9 cellular contexts compared by ENCODE assay signal in the genomic region with DNA sequence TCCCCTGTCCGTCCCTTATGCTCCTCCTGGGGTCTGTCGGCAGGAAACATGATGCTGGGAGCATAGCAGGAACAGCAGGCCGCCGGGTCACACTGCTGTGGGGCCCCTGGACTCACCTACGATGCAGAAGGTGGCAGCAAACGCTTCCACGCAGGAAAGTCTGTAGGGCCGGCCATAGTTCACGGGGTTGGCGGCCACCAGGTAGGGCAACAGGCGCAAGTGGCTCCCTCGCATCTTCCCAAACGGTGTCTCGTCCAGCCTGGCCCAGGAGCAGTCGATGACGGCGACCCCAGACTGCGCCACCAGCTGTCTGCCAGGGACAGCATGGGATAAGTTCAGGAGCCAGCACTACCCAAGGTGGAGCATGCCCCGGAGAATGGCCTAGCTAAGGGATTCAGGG. TPM values are rescaled to one million over a fixed set of nuclear protein-coding genes. Genes with fewer than 3 reads are reported as not detected.
DNase-seq lines count a peak whose midpoint lies in the region; ATAC-seq and TF ChIP-seq lines count a peak whose summit lies in the region.
"Had no signal": no experiment of that assay in that cellular context is flagged by ENCODE, and none has a peak within 500 bp of the region (broad histone marks: within the 10 kb centered on the region; RNA-seq: fewer than 3 reads in every experiment).

No MANE protein-coding gene starts in this region.

- TF ChIP-seq POLR2A in suprapubic skin (IDR thresholded peaks at IDR 0.05), result no peak

- no peak for DNase-seq in activated CD4-positive, alpha-beta T cell treated with anti-CD3 and anti-CD28 coated beads, Interleukin-2, amount 10 ng/mL, durations not matched to agents 7 days and 5 days
- DNase-seq in activated CD4-positive, alpha-beta T cell treated with anti-CD3 and anti-CD28 coated beads for 4 hours, result no peak
- no peak for DNase-seq in activated naive CD8-positive, alpha-beta T cell treated with anti-CD3 and anti-CD28 coated beads for 36 hours
- DNase-seq in left lung (no peak), suprapubic skin (ENCODE audit: low spot score in 2 of 2) (no peak)
- DNase-seq in stimulated activated CD4-positive, alpha-beta T cell treated with anti-CD3 and anti-CD28 coated beads, Interleukin-4, amount 100 ng/mL, for 24 hours, result no peak
- DNase-seq: C1 segment of cervical spinal cord had no signal

- CTCF ChIA-PET in activated CD4-positive, alpha-beta T cell treated with anti-CD3 and anti-CD28 coated beads, Interleukin-2, amount 10 ng/mL, durations not matched to agents 7 days and 5 days (lab: Charles Lee), result interaction anchor here (1.2 to 1.5 kb wide), 3 partner anchors 13 to 15 kb away, joined by 3 to 8 read pairs (median 3); no protein-coding TSS in a partner anchor

- H3K4me1 ChIP-seq in left lung, result peaks cover 8 to 41% of the 10 kb centered on the region in 2 donors
- H3K4me1 ChIP-seq in suprapubic skin, result peaks cover 57% of the 10 kb centered on the region

- H3K27ac ChIP-seq in left lung, result no peak overlapping the region
- H3K27ac ChIP-seq in suprapubic skin, result no peak overlapping the region

- ATAC-seq in left lung, result no peak
- no peak for ATAC-seq in GM21786 (IDR thresholded peaks at IDR 0.05; ENCODE audit: unreplicated experiment)
- ATAC-seq in HG02870 (IDR thresholded peaks at IDR 0.05; ENCODE audit: unreplicated experiment), result no peak

- TF ChIP-seq EP300 in suprapubic skin (IDR thresholded peaks at IDR 0.05), result no peak

- no peak overlapping the region for H3K27ac Mint-ChIP-seq in activated CD4-positive, alpha-beta T cell treated with anti-CD3 and anti-CD28 coated beads, Interleukin-2, amount 10 ng/mL, durations not matched to agents 7 days and 5 days
- peak overlapping the region; percentile 74 for H3K27ac Mint-ChIP-seq in activated naive CD8-positive, alpha-beta T cell treated with anti-CD3 and anti-CD28 coated beads for 36 hours

- no peaks in the 10 kb centered on the region for H3K9me3 Mint-ChIP-seq in activated CD4-positive, alpha-beta T cell treated with anti-CD3 and anti-CD28 coated beads, Interleukin-2, amount 10 ng/mL, durations not matched to agents 7 days and 5 days
- H3K9me3 Mint-ChIP-seq in activated naive CD8-positive, alpha-beta T cell treated with anti-CD3 and anti-CD28 coated beads for 36 hours, result no peaks in the 10 kb centered on the region

- H3K4me1 Mint-ChIP-seq in activated CD4-positive, alpha-beta T cell treated with anti-CD3 and anti-CD28 coated beads, Interleukin-2, amount 10 ng/mL, durations not matched to agents 7 days and 5 days, result peaks cover 36% of the 10 kb centered on the region
- H3K4me1 Mint-ChIP-seq in activated naive CD8-positive, alpha-beta T cell treated with anti-CD3 and anti-CD28 coated beads for 36 hours, result peaks cover 21% of the 10 kb centered on the region

- POLR2A ChIA-PET in activated CD4-positive, alpha-beta T cell treated with anti-CD3 and anti-CD28 coated beads, Interleukin-2, amount 10 ng/mL, durations not matched to agents 7 days and 5 days (lab: Charles Lee), result no interaction called here

- no peak for TF ChIP-seq CTCF in left lung (IDR thresholded peaks at IDR 0.05)
- no peak for TF ChIP-seq CTCF in suprapubic skin (IDR thresholded peaks at IDR 0.05)

- H3K4me3 Mint-ChIP-seq in activated CD4-positive, alpha-beta T cell treated with anti-CD3 and anti-CD28 coated beads, Interleukin-2, amount 10 ng/mL, durations not matched to agents 7 days and 5 days, result peak overlapping the region; percentile 76
- peak overlapping the region; percentile 82 for H3K4me3 Mint-ChIP-seq in activated naive CD8-positive, alpha-beta T cell treated with anti-CD3 and anti-CD28 coated beads for 36 hours

- no peaks in the 10 kb centered on the region for H3K27me3 Mint-ChIP-seq in activated CD4-positive, alpha-beta T cell treated with anti-CD3 and anti-CD28 coated beads, Interleukin-2, amount 10 ng/mL, durations not matched to agents 7 days and 5 days
- H3K27me3 Mint-ChIP-seq in activated naive CD8-positive, alpha-beta T cell treated with anti-CD3 and anti-CD28 coated beads for 36 hours, result no peaks in the 10 kb centered on the region

- intact Hi-C loops in left lung (cut with DNase I), result no loop called here

- 69% methylated on average over 6 of the region's 19 CpGs for WGBS in suprapubic skin

- peak overlapping the region; percentile 99 to 100 for H3K4me3 ChIP-seq in left lung
- H3K4me3 ChIP-seq in suprapubic skin, result peak overlapping the region; percentile 99

- H3K36me3 Mint-ChIP-seq in activated CD4-positive, alpha-beta T cell treated with anti-CD3 and anti-CD28 coated beads, Interleukin-2, amount 10 ng/mL, durations not matched to agents 7 days and 5 days (ENCODE audit: low read depth), result no peaks in the 10 kb centered on the region
- H3K36me3 Mint-ChIP-seq in activated naive CD8-positive, alpha-beta T cell treated with anti-CD3 and anti-CD28 coated beads for 36 hours, result peaks cover 4% of the 10 kb centered on the region

- H3K27me3 ChIP-seq in left lung, result no peaks in the 10 kb centered on the region
- H3K27me3 ChIP-seq in suprapubic skin, result no peaks in the 10 kb centered on the region

- H3K9me3 ChIP-seq in left lung (no peaks in the 10 kb centered on the region), suprapubic skin (no peaks in the 10 kb centered on the region)

- H3K36me3 ChIP-seq in left lung (peaks cover 0 to 35% of the 10 kb centered on the region in 2 donors), suprapubic skin (peaks cover 26% of the 10 kb centered on the region)

RNA-seq across cellular contexts. Expression of a gene that starts 1.0 kb away (rescaled TPM):
- total RNA-seq in activated CD4-positive, alpha-beta T cell treated with anti-CD3 and anti-CD28 coated beads, Interleukin-2, amount 10 ng/mL, durations not matched to agents 7 days and 5 days, result 10 to 100 TPM; 33.8 to 43.7 TPM
- 10 to 100 TPM; 80.3 to 82.6 TPM for total RNA-seq in activated naive CD8-positive, alpha-beta T cell treated with anti-CD3 and anti-CD28 coated beads for 36 hours
- total RNA-seq in left lung (10 to 100 TPM; 46.3 to 57.0 TPM), suprapubic skin (10 to 100 TPM; 48.5 to 70.2 (median 62.1) TPM)

RNA-seq across cellular contexts. Expression of a gene that starts 1.0 kb away (rescaled TPM):
- 10 to 100 TPM; 34.3 to 36.9 TPM for total RNA-seq in activated CD4-positive, alpha-beta T cell treated with anti-CD3 and anti-CD28 coated beads, Interleukin-2, amount 10 ng/mL, durations not matched to agents 7 days and 5 days
- 10 to 100 TPM; 19.2 to 19.7 TPM for total RNA-seq in activated naive CD8-positive, alpha-beta T cell treated with anti-CD3 and anti-CD28 coated beads for 36 hours
- total RNA-seq in left lung, result 10 to 100 TPM; 74.2 to 97.4 TPM
- total RNA-seq in suprapubic skin, result 10 to 100 TPM; 53.7 to 84.0 (median 69.5) TPM

RNA-seq across cellular contexts. Expression of a gene that starts 17.2 kb away (rescaled TPM):
- total RNA-seq in activated CD4-positive, alpha-beta T cell treated with anti-CD3 and anti-CD28 coated beads, Interleukin-2, amount 10 ng/mL, durations not matched to agents 7 days and 5 days, result 1 to 10 TPM in 1 of 2 experiments, under 1 TPM in 1; 0.83 to 1.6 TPM
- total RNA-seq in activated naive CD8-positive, alpha-beta T cell treated with anti-CD3 and anti-CD28 coated beads for 36 hours, result under 1 TPM; 0.12 to 0.46 TPM
- total RNA-seq in left lung, result 1 to 10 TPM; 2.6 to 6.0 TPM
- total RNA-seq in suprapubic skin, result 1 to 10 TPM in 3 of 4 donors, under 1 TPM in 1; 0.87 to 6.2 (median 2.5) TPM

RNA-seq across cellular contexts. Expression of a gene that starts 41.3 kb away (rescaled TPM):
- total RNA-seq in activated CD4-positive, alpha-beta T cell treated with anti-CD3 and anti-CD28 coated beads, Interleukin-2, amount 10 ng/mL, durations not matched to agents 7 days and 5 days, result 100 to 1,000 TPM; 204 to 222 TPM
- 100 to 1,000 TPM; 280 to 282 TPM for total RNA-seq in activated naive CD8-positive, alpha-beta T cell treated with anti-CD3 and anti-CD28 coated beads for 36 hours
- 100 to 1,000 TPM in 1 of 2 donors, 10 to 100 TPM in 1; 89.0 to 111 TPM for total RNA-seq in left lung
- total RNA-seq in suprapubic skin, result 100 to 1,000 TPM in 3 of 4 donors, 10 to 100 TPM in 1; 72.0 to 165 (median 107) TPM
